Comparison of ENCODE assay signal across 19 cellular contexts in the genomic region with DNA sequence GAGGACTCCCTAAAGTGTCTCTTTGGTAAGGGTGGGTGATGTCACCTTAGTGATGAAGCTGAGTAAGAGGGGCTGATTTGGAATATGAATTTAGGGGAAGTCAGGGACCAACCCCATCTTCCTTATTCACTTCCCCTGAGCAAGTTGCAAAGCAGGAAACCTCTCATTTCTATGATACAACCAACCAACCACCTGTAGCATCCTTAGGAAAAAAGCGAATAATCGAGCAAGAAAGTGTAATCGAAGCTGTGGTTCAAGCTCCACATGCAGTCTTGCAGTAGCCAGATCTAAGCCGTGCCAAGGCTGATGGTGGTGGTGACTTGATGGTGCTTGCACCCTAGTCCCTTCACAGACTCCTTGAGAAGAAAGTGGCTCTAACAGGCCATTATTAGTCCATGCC. TPM values are rescaled to one million over a fixed set of nuclear protein-coding genes. Genes with fewer than 3 reads are reported as not detected.
DNase-seq lines count a peak whose midpoint lies in the region; ATAC-seq and TF ChIP-seq lines count a peak whose summit lies in the region.
"Had no signal": no experiment of that assay in that cellular context is flagged by ENCODE, and none has a peak within 500 bp of the region (broad histone marks: within the 10 kb centered on the region; RNA-seq: fewer than 3 reads in every experiment).

No MANE protein-coding gene starts in this region.

- TF ChIP-seq EP300 in sigmoid colon (IDR thresholded peaks at IDR 0.05), result no peak

- ATAC-seq in natural killer cell treated with Interleukin-12 subunit alpha and Interleukin-12 subunit beta and Interleukin-15 and Interleukin-18, amount 100 ng/mL, for 72 hours, result no peak
- no peak for ATAC-seq in natural killer cell
- no peak for ATAC-seq in GM21360 (IDR thresholded peaks at IDR 0.05; ENCODE audit: unreplicated experiment)
- ATAC-seq: A549; CD8-positive, alpha-beta T cell had no signal

- DNase-seq in natural killer cell treated with Interleukin-12 subunit alpha and Interleukin-12 subunit beta and Interleukin-15 and Interleukin-18, amount 100 ng/mL, for 72 hours (ENCODE audit: low spot score), result peak; percentile 42
- no peak for DNase-seq in natural killer cell
- DNase-seq in sigmoid colon, result peak; percentile 21
- DNase-seq in NCI-H524 (lab: John Stamatoyannopoulos, UW), result no peak
- DNase-seq: AML-193; Caco-2; Calu3; CD4-positive, alpha-beta T cell; CD8-positive, alpha-beta T cell; DMS79 treated with DMSO at 0.1 percent for 48 hours; GF-D8 had no signal

- TF ChIP-seq CTCF in natural killer cell (IDR thresholded peaks at IDR 0.05) (no peak), sigmoid colon (IDR thresholded peaks at IDR 0.05) (no peak)

- no peaks in the 10 kb centered on the region for H3K36me3 ChIP-seq in sigmoid colon
- H3K36me3 ChIP-seq: BLaER1 treated with 17β-estradiol and CSF1 and Interleukin-3, amounts not matched to agents 10 nM and 100 nM had no signal

- intact Hi-C loops in natural killer cell (cut with micrococcal nuclease), result no loop called here
- intact Hi-C loops in sigmoid colon (cut with DNase I), result no loop called here

- H3K4me1 Mint-ChIP-seq in natural killer cell treated with Interleukin-12 subunit alpha and Interleukin-12 subunit beta and Interleukin-15 and Interleukin-18, amount 100 ng/mL, for 72 hours (ENCODE audit: low read depth in 2 of 2), result no peaks in the 10 kb centered on the region
- H3K4me1 Mint-ChIP-seq in natural killer cell, result no peaks in the 10 kb centered on the region
- H3K4me1 Mint-ChIP-seq: B cell had no signal

- no peak overlapping the region for H3K27ac ChIP-seq in sigmoid colon
- H3K27ac ChIP-seq: 22Rv1; A549; BLaER1 treated with 17β-estradiol and CSF1 and Interleukin-3, amounts not matched to agents 10 nM and 100 nM; C4-2B had no signal

- peaks cover 8 to 10% of the 10 kb centered on the region in 2 donors for H3K27me3 Mint-ChIP-seq in natural killer cell treated with Interleukin-12 subunit alpha and Interleukin-12 subunit beta and Interleukin-15 and Interleukin-18, amount 100 ng/mL, for 72 hours
- H3K27me3 Mint-ChIP-seq in natural killer cell (ENCODE audit: low read depth in 2 of 2), result peaks cover 5 to 8% of the 10 kb centered on the region in 2 donors
- H3K27me3 Mint-ChIP-seq: B cell; CD4-positive, alpha-beta T cell had no signal

- 97% methylated on average over 4 of the region's 4 CpGs for WGBS in sigmoid colon, 2 donors

- no peak overlapping the region for H3K4me3 Mint-ChIP-seq in natural killer cell treated with Interleukin-12 subunit alpha and Interleukin-12 subunit beta and Interleukin-15 and Interleukin-18, amount 100 ng/mL, for 72 hours
- no peak overlapping the region for H3K4me3 Mint-ChIP-seq in natural killer cell
- H3K4me3 Mint-ChIP-seq: B cell; CD4-positive, alpha-beta T cell; CD8-positive, alpha-beta T cell had no signal

- no peaks in the 10 kb centered on the region for H3K36me3 Mint-ChIP-seq in natural killer cell treated with Interleukin-12 subunit alpha and Interleukin-12 subunit beta and Interleukin-15 and Interleukin-18, amount 100 ng/mL, for 72 hours
- H3K36me3 Mint-ChIP-seq in natural killer cell, result no peaks in the 10 kb centered on the region
- H3K36me3 Mint-ChIP-seq: CD8-positive, alpha-beta T cell had no signal

- H3K4me1 ChIP-seq in sigmoid colon, result no peaks in the 10 kb centered on the region
- H3K4me1 ChIP-seq: A549 had no signal

- no peak for TF ChIP-seq POLR2A in sigmoid colon (IDR thresholded peaks at IDR 0.05)

- H3K9me3 Mint-ChIP-seq in natural killer cell treated with Interleukin-12 subunit alpha and Interleukin-12 subunit beta and Interleukin-15 and Interleukin-18, amount 100 ng/mL, for 72 hours, result no peaks in the 10 kb centered on the region
- no peaks in the 10 kb centered on the region for H3K9me3 Mint-ChIP-seq in natural killer cell
- H3K9me3 Mint-ChIP-seq: CD4-positive, alpha-beta T cell; CD8-positive, alpha-beta T cell had no signal

- H3K9me3 ChIP-seq in sigmoid colon, result no peaks in the 10 kb centered on the region
- H3K9me3 ChIP-seq: A549; BLaER1 treated with 17β-estradiol and CSF1 and Interleukin-3, amounts not matched to agents 10 nM and 100 nM; Caco-2 had no signal

- no peak overlapping the region for H3K27ac Mint-ChIP-seq in natural killer cell treated with Interleukin-12 subunit alpha and Interleukin-12 subunit beta and Interleukin-15 and Interleukin-18, amount 100 ng/mL, for 72 hours
- H3K27ac Mint-ChIP-seq in natural killer cell, result no peak overlapping the region
- H3K27ac Mint-ChIP-seq: B cell; CD4-positive, alpha-beta T cell; CD8-positive, alpha-beta T cell had no signal

- H3K4me3 ChIP-seq in sigmoid colon, result no peak overlapping the region
- H3K4me3 ChIP-seq: A549; BLaER1 treated with 17β-estradiol and CSF1 and Interleukin-3, amounts not matched to agents 10 nM and 100 nM had no signal

- no peaks in the 10 kb centered on the region for H3K27me3 ChIP-seq in sigmoid colon
- H3K27me3 ChIP-seq: BLaER1 treated with 17β-estradiol and CSF1 and Interleukin-3, amounts not matched to agents 10 nM and 100 nM had no signal

RNA-seq across cellular contexts. Expression of a gene that starts 3.2 kb away (rescaled TPM):
- not detected for total RNA-seq in natural killer cell treated with Interleukin-12 subunit alpha and Interleukin-12 subunit beta and Interleukin-15 and Interleukin-18, amount 100 ng/mL, for 72 hours
- total RNA-seq in natural killer cell (not detected), sigmoid colon (not detected)
- not detected for polyA plus RNA-seq in sigmoid colon
- total RNA-seq: A172; B cell; Caco-2; Calu3; CD4-positive, alpha-beta T cell; CD8-positive, alpha-beta T cell had no signal
- polyA plus RNA-seq: A549, BJ had no signal

RNA-seq across cellular contexts. Expression of a gene that starts 19.3 kb away (rescaled TPM):
- not detected for total RNA-seq in natural killer cell treated with Interleukin-12 subunit alpha and Interleukin-12 subunit beta and Interleukin-15 and Interleukin-18, amount 100 ng/mL, for 72 hours
- total RNA-seq in natural killer cell (not detected), sigmoid colon (not detected)
- polyA plus RNA-seq in sigmoid colon, result 1 to 10 TPM in 1 of 3 donors, not detected in 2; 1.3 TPM
- total RNA-seq: A172; Caco-2; Calu3; CD4-positive, alpha-beta T cell; CD8-positive, alpha-beta T cell had no signal
- polyA plus RNA-seq: A549, BJ had no signal

Comparison
In these comparisons a context has a peak if more than half of its experiments do, and no peak if none do; other contexts are left out.
1. DNase-seq: peak in natural killer cell treated with Interleukin-12 subunit alpha and Interleukin-12 subunit beta and Interleukin-15 and Interleukin-18, amount 100 ng/mL, for 72 hours (single experiment) and sigmoid colon (single experiment); none in natural killer cell (single experiment) and NCI-H524 (0 of 2).